Comparison of ENCODE assay signal across 13 cellular contexts in the genomic region with DNA sequence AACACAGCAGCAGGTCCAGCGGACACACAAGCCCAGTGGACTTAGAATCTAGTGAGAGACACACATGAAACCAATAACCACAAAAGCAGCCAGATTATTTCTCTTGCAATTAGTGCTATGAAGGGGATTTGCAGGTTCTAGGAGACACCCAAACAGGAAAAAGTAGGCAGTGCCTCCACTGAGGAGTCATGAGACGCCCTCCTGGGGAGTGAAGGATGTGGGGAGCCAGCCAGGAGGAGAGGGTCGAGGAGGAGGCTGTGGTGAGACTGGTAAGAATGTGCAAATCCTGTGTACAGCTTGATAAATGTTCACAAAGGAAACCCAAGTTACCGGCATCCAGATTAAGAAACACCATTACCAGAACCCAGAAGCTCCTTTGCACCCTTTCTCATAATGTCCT. TPM values are rescaled to one million over a fixed set of nuclear protein-coding genes. Genes with fewer than 3 reads are reported as not detected.
DNase-seq lines count a peak whose midpoint lies in the region; ATAC-seq and TF ChIP-seq lines count a peak whose summit lies in the region.
"Had no signal": no experiment of that assay in that cellular context is flagged by ENCODE, and none has a peak within 500 bp of the region (broad histone marks: within the 10 kb centered on the region; RNA-seq: fewer than 3 reads in every experiment).

No MANE protein-coding gene starts in this region.

- H3K9me3 ChIP-seq in HEK293 (ENCODE audit: control insufficient read depth, insufficient read depth, low read depth, low read length) (no peaks in the 10 kb centered on the region), esophagus muscularis mucosa (peaks cover 0 to 3% (median 0%) of the 10 kb centered on the region in 4 donors), Peyer's patch (no peaks in the 10 kb centered on the region)

- H3K4me1 ChIP-seq in HEK293 (ENCODE audit: control insufficient read depth, insufficient read depth, low read length) (0 out of 2 replicates have a peak, but pooled peaks cover 2% of the 10 kb centered on the region), esophagus muscularis mucosa (no peaks in the 10 kb centered on the region), Peyer's patch (peaks cover 0 to 6% (median 0%) of the 10 kb centered on the region in 4 donors)
- H3K4me1 ChIP-seq: A549 had no signal

- POLR2A ChIA-PET in HEK293 (lab: Yijun Ruan, JAX) = no interaction called here

- no peak overlapping the region for H3K4me3 ChIP-seq in HEK293 (ENCODE audit: low read depth, low read length)
- H3K4me3 ChIP-seq in esophagus muscularis mucosa = no peak overlapping the region
- H3K4me3 ChIP-seq in Peyer's patch = no peak overlapping the region
- H3K4me3 ChIP-seq: A549 had no signal

- TF ChIP-seq CTCF in HEK293 (tag by site-specific recombination; IDR thresholded peaks at IDR 0.05) = no peak
- TF ChIP-seq CTCF in VCaP (conservative IDR thresholded peaks at IDR 0.05) = no peak
- no peak for TF ChIP-seq CTCF in esophagus muscularis mucosa (IDR thresholded peaks at IDR 0.05)
- TF ChIP-seq CTCF in Peyer's patch (IDR thresholded peaks at IDR 0.05) = no peak

- H3K27me3 ChIP-seq in esophagus muscularis mucosa = peaks cover 0 to 11% (median 0%) of the 10 kb centered on the region in 4 donors
- H3K27me3 ChIP-seq in Peyer's patch = no peaks in the 10 kb centered on the region

- intact Hi-C loops in esophagus muscularis mucosa (cut with DNase I) (no loop called here), Right ventricle myocardium superior (cut with DNase I) (no loop called here)

- H3K36me3 ChIP-seq in HEK293 (ENCODE audit: control insufficient read depth in 2 of 2, insufficient read depth in 1 of 2, low read length in 2 of 2) (no peaks in the 10 kb centered on the region), esophagus muscularis mucosa (no peaks in the 10 kb centered on the region), Peyer's patch (no peaks in the 10 kb centered on the region)

- ATAC-seq in HG02610 (IDR thresholded peaks at IDR 0.05; ENCODE audit: unreplicated experiment) (no peak), Right ventricle myocardium superior (ENCODE audit: poor library complexity) (no peak)
- ATAC-seq: CD8-positive, alpha-beta T cell had no signal

- H3K27ac ChIP-seq in HEK293 (ENCODE audit: extremely low read depth, low read depth, low read length) (no peak overlapping the region), VCaP (peak overlapping the region; percentile 51), esophagus muscularis mucosa (replicated peaks in 1 of 4) (no peak overlapping the region), Peyer's patch (no peak overlapping the region)
- H3K27ac ChIP-seq: A549 had no signal

- DNase-seq in esophagus muscularis mucosa (ENCODE audit: extremely low spot score) = peak; percentile 80
- DNase-seq in Peyer's patch = no peak
- DNase-seq in Right ventricle myocardium superior = no peak
- DNase-seq: CD8-positive, alpha-beta T cell; DMS153; DMS79 treated with DMSO at 0.1 percent for 48 hours; GDM1; HCEC 1CT had no signal

- CTCF ChIA-PET in HEK293 (lab: Yijun Ruan, JAX) = interaction anchor here (0.5 to 1.0 kb wide), 2 partner anchors 54 to 337 kb away, joined by 3 to 5 read pairs; no protein-coding TSS in a partner anchor

- TF ChIP-seq POLR2A in esophagus muscularis mucosa (IDR thresholded peaks at IDR 0.05; ENCODE audit: low read depth) = no peak
- TF ChIP-seq POLR2A in Peyer's patch (IDR thresholded peaks at IDR 0.05) = no peak

- TF ChIP-seq EP300 in esophagus muscularis mucosa (IDR thresholded peaks at IDR 0.05) = no peak

- 59% methylated on average over 4 of the region's 4 CpGs for WGBS in esophagus muscularis mucosa

TF ChIP-seq in HEK293, 187 proteins besides CTCF, POLR2A, EP300 and RAD21:
- TF ChIP-seq GLIS1 (tag by site-specific recombination; IDR thresholded peaks at IDR 0.05) (peak; percentile 10; the same call in 1 of the 2 replicates), ZBTB1 (tag by site-specific recombination; IDR thresholded peaks at IDR 0.05) (no peak), ZFP3 (tag by site-specific recombination; IDR thresholded peaks at IDR 0.05; ENCODE audit: low read depth) (no peak), ZNF19 (tag by site-specific recombination; IDR thresholded peaks at IDR 0.05; ENCODE audit: low read depth) (no peak)

RNA-seq across cellular contexts. Expression of gene CAPN13, which starts 2.7 kb away (rescaled TPM):
- not detected for total RNA-seq in esophagus muscularis mucosa
- 100 to 1,000 TPM in 3 of 4 donors, 10 to 100 TPM in 1; 38.0 to 396 (median 330) TPM for total RNA-seq in Peyer's patch
- total RNA-seq in Right ventricle myocardium superior = not detected
- total RNA-seq: CD8-positive, alpha-beta T cell; HT1080 had no signal

Comparison
In these comparisons a context has a peak if more than half of its experiments do, and no peak if none do; other contexts are left out.
1. RNA of gene CAPN13, which starts 2.7 kb away (total RNA-seq): 38.0 to 396 TPM in Peyer's patch; not detected in esophagus muscularis mucosa and not detected in Right ventricle myocardium superior (single experiment); every median in the first group is over 10 times any median in the second.